In the genomic region with DNA sequence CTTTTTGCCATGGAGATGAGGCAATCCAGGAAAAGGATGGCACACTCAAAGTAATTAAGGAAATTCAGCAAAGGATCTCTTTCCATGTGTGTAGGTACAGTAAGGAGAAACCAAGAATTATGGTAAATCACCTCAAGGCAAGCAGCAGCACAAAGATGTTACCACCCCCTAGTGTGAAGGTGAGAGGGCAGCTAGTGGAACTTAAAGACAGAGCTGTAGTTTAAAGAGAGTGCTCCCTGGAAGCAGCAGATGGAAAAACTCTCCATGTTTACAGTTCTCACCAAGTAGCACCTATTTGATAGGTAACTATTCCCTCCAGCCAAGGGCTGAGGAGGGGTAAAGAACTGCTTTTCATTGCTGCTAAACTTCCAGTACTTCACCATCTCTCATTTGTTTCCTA, we compare ENCODE assay signal across 24 cellular contexts.
"Had no signal": no experiment of that assay in that cellular context is flagged by ENCODE, and none has a peak within 500 bp of the region (broad histone marks: within the 10 kb centered on the region; RNA-seq: fewer than 3 reads in every experiment).

No MANE protein-coding gene starts in this region.

- H3K27me3 ChIP-seq: hepatocyte, right lobe of liver, tibial artery had no signal

- H3K4me2 ChIP-seq: hepatocyte had no signal

- ATAC-seq: activated CD4-positive, alpha-beta T cell treated with anti-CD3 and anti-CD28 coated beads for 36 hours; activated T-cell treated with anti-CD3 and anti-CD28 coated beads, Interleukin-2, amount 50 U/mL, for 4 hours; esophagus mucosa; left cardiac atrium; right lobe of liver; stimulated activated effector memory CD8-positive, alpha-beta T cell treated with anti-CD3 and anti-CD28 coated beads, Interleukin-12 subunit alpha, Interleukin-12 subunit beta, amount 100 ng/mL, for 72 hours; stimulated activated naive CD8-positive, alpha-beta T cell treated with anti-CD3 and anti-CD28 coated beads, Interleukin-15, amount 100 ng/mL, for 72 hours had no signal

- H3K4me3 ChIP-seq: hepatocyte, right lobe of liver, skin epidermis, tibial artery had no signal

- H3K27ac ChIP-seq: hepatocyte, right lobe of liver, skin epidermis, tibial artery had no signal

- H3K79me2 ChIP-seq: hepatocyte had no signal

- FAIRE-seq: astrocyte, islet of Langerhans had no signal

- H3K9me3 ChIP-seq: right lobe of liver had no signal

- H3K4me1 ChIP-seq: right lobe of liver, tibial artery had no signal

- H2AFZ ChIP-seq: hepatocyte had no signal

- DNase-seq: activated B cell treated with CpG ODN at 0.5 μM for 24 hours; activated CD4-positive, alpha-beta T cell treated with anti-CD3 and anti-CD28 coated beads for 36 hours; activated CD4-positive, alpha-beta T cell treated with anti-CD3 and anti-CD28 coated beads, Interleukin-2, amount 50 U/mL, for 48 hours; activated CD8-positive, alpha-beta memory T cell treated with anti-CD3 and anti-CD28 coated beads, Interleukin-2, amount 50 U/mL, for 48 hours; activated naive CD4-positive, alpha-beta T cell treated with Interleukin-2 at 50 U/mL for 16 hours; activated naive CD8-positive, alpha-beta T cell treated with anti-CD3 and anti-CD28 coated beads for 36 hours; activated T-cell treated with anti-CD3 and anti-CD28 coated beads, Interleukin-2, amount 50 U/mL, for 4 hours; central memory CD4-positive, alpha-beta T cell; dermis blood vessel endothelial cell; effector CD8-positive, alpha-beta T cell; foreskin melanocyte; glutamatergic neuron; left cardiac atrium; nucleus accumbens; right lobe of liver; stimulated activated CD4-positive, alpha-beta T cell treated with anti-CD3 and anti-CD28 coated beads, Interleukin-2, amount 100 ng/mL, for 24 hours; stimulated activated naive CD8-positive, alpha-beta T cell treated with anti-CD3 and anti-CD28 coated beads, Interleukin-15, amount 100 ng/mL, for 72 hours; tibial artery had no signal

- H3K36me3 ChIP-seq: right lobe of liver, tibial artery had no signal
